Comparison of ENCODE assay signal across 29 cellular contexts in genomic region chr2:48845719-48846118, GRCh38.
"Had no signal": no experiment of that assay in that cellular context is flagged by ENCODE, and none has a peak within 500 bp of the region (broad histone marks: within the 10 kb centered on the region; RNA-seq: fewer than 3 reads in every experiment).

No MANE protein-coding gene starts in this region.

- H3K4me1 Mint-ChIP-seq: activated CD4-positive, alpha-beta T cell treated with anti-CD3 and anti-CD28 coated beads for 36 hours; activated CD4-positive, alpha-beta T cell treated with anti-CD3 and anti-CD28 coated beads, Interleukin-2, amount 10 ng/mL, durations not matched to agents 24 days and 14 days; activated CD8-positive, alpha-beta memory T cell treated with anti-CD3 and anti-CD28 coated beads, Interleukin-2, amount 10 ng/mL, durations not matched to agents 7 days and 5 days; activated naive CD4-positive, alpha-beta T cell treated with anti-CD3 and anti-CD28 coated beads, Interleukin-2, amount 50 U/mL, for 24 hours; activated naive CD8-positive, alpha-beta T cell treated with anti-CD3 and anti-CD28 coated beads for 36 hours; activated naive CD8-positive, alpha-beta T cell treated with anti-CD3 and anti-CD28 coated beads, Interleukin-2, amount 50 U/mL, for 24 hours had no signal

- H3K27ac ChIP-seq: adrenal gland, body of pancreas, cardiac muscle cell, colonic mucosa, gastroesophageal sphincter had no signal

- H3K9me3 ChIP-seq: adrenal gland, body of pancreas, colonic mucosa, gastroesophageal sphincter had no signal

- H3K4me3 Mint-ChIP-seq: activated CD4-positive, alpha-beta memory T cell treated with anti-CD3 and anti-CD28 coated beads for 36 hours; activated CD4-positive, alpha-beta T cell treated with anti-CD3 and anti-CD28 coated beads for 36 hours; activated CD4-positive, alpha-beta T cell treated with anti-CD3 and anti-CD28 coated beads, Interleukin-2, amount 10 ng/mL, durations not matched to agents 24 days and 14 days; activated CD8-positive, alpha-beta memory T cell treated with anti-CD3 and anti-CD28 coated beads, Interleukin-2, amount 10 ng/mL, durations not matched to agents 7 days and 5 days; activated CD8-positive, alpha-beta T cell treated with anti-CD3 and anti-CD28 coated beads, Interleukin-2, amount 10 ng/mL, durations not matched to agents 7 days and 5 days; activated naive CD4-positive, alpha-beta T cell treated with anti-CD3 and anti-CD28 coated beads for 36 hours; activated naive CD4-positive, alpha-beta T cell treated with anti-CD3 and anti-CD28 coated beads, Interleukin-2, amount 50 U/mL, for 24 hours; activated naive CD8-positive, alpha-beta T cell treated with anti-CD3 and anti-CD28 coated beads for 36 hours; activated naive CD8-positive, alpha-beta T cell treated with anti-CD3 and anti-CD28 coated beads, Interleukin-2, amount 50 U/mL, for 24 hours; activated T-helper 1 cell treated with anti-CD3 and anti-CD28 coated beads, Interleukin-12 subunit alpha, Interleukin-12 subunit beta, Interleukin-2, Interleukin-4 antibody, amounts not matched to agents 30 ng/mL and 10 ng/mL and 1 ng/mL, durations not matched to agents 14 hours and 24 hours and 36 hours had no signal

- H3K4me1 ChIP-seq: adrenal gland, body of pancreas, colonic mucosa, gastroesophageal sphincter had no signal

- H3K36me3 ChIP-seq: adrenal gland, cardiac muscle cell, colonic mucosa, gastroesophageal sphincter had no signal

- ATAC-seq: activated CD4-positive, alpha-beta T cell treated with anti-CD3 and anti-CD28 coated beads for 36 hours; activated CD8-positive, alpha-beta memory T cell treated with anti-CD3 and anti-CD28 coated beads, Interleukin-2, amount 10 ng/mL, durations not matched to agents 7 days and 5 days; activated CD8-positive, alpha-beta T cell treated with anti-CD3 and anti-CD28 coated beads, Interleukin-2, amount 10 ng/mL, durations not matched to agents 7 days and 5 days; activated naive CD8-positive, alpha-beta T cell treated with anti-CD3 and anti-CD28 coated beads, Interleukin-2, amount 50 U/mL, for 24 hours; body of pancreas; esophagus mucosa; gastroesophageal sphincter had no signal

- H3K27ac Mint-ChIP-seq: activated CD4-positive, alpha-beta memory T cell treated with anti-CD3 and anti-CD28 coated beads for 36 hours; activated CD4-positive, alpha-beta T cell treated with anti-CD3 and anti-CD28 coated beads for 36 hours; activated CD4-positive, alpha-beta T cell treated with anti-CD3 and anti-CD28 coated beads, Interleukin-2, amount 10 ng/mL, durations not matched to agents 24 days and 14 days; activated CD8-positive, alpha-beta memory T cell treated with anti-CD3 and anti-CD28 coated beads, Interleukin-2, amount 10 ng/mL, durations not matched to agents 7 days and 5 days; activated CD8-positive, alpha-beta T cell treated with anti-CD3 and anti-CD28 coated beads, Interleukin-2, amount 10 ng/mL, durations not matched to agents 7 days and 5 days; activated naive CD4-positive, alpha-beta T cell treated with anti-CD3 and anti-CD28 coated beads for 36 hours; activated naive CD4-positive, alpha-beta T cell treated with anti-CD3 and anti-CD28 coated beads, Interleukin-2, amount 50 U/mL, for 24 hours; activated naive CD8-positive, alpha-beta T cell treated with anti-CD3 and anti-CD28 coated beads for 36 hours; activated naive CD8-positive, alpha-beta T cell treated with anti-CD3 and anti-CD28 coated beads, Interleukin-2, amount 50 U/mL, for 24 hours; activated T-helper 1 cell treated with anti-CD3 and anti-CD28 coated beads, Interleukin-12 subunit alpha, Interleukin-12 subunit beta, Interleukin-2, Interleukin-4 antibody, amounts not matched to agents 30 ng/mL and 10 ng/mL and 1 ng/mL, durations not matched to agents 14 hours and 24 hours and 36 hours; activated T-helper 2 cell treated with anti-CD3 and anti-CD28 coated beads, Interferon-gamma antibody, Interleukin-2, Interleukin-4, amounts not matched to agents 10 μg/mL and 5 μg/mL and 100 μg/mL, durations not matched to agents 14 hours and 24 hours and 36 hours had no signal

- H3K27me3 ChIP-seq: adrenal gland, body of pancreas, cardiac muscle cell, colonic mucosa, gastroesophageal sphincter had no signal

- H3K9me3 Mint-ChIP-seq: activated CD4-positive, alpha-beta memory T cell treated with anti-CD3 and anti-CD28 coated beads for 36 hours; activated CD4-positive, alpha-beta T cell treated with anti-CD3 and anti-CD28 coated beads, Interleukin-2, amount 10 ng/mL, durations not matched to agents 24 days and 14 days; activated naive CD4-positive, alpha-beta T cell treated with anti-CD3 and anti-CD28 coated beads for 36 hours; activated naive CD8-positive, alpha-beta T cell treated with anti-CD3 and anti-CD28 coated beads for 36 hours; activated naive CD8-positive, alpha-beta T cell treated with anti-CD3 and anti-CD28 coated beads, Interleukin-2, amount 50 U/mL, for 24 hours; activated T-helper 2 cell treated with anti-CD3 and anti-CD28 coated beads, Interferon-gamma antibody, Interleukin-2, Interleukin-4, amounts not matched to agents 10 μg/mL and 5 μg/mL and 100 μg/mL, durations not matched to agents 14 hours and 24 hours and 36 hours had no signal

- H3K27me3 Mint-ChIP-seq: activated CD4-positive, alpha-beta T cell treated with anti-CD3 and anti-CD28 coated beads, Interleukin-2, amount 10 ng/mL, durations not matched to agents 24 days and 14 days; activated CD8-positive, alpha-beta memory T cell treated with anti-CD3 and anti-CD28 coated beads, Interleukin-2, amount 10 ng/mL, durations not matched to agents 7 days and 5 days had no signal

- H3K4me3 ChIP-seq: adrenal gland, body of pancreas, cardiac muscle cell, colonic mucosa, gastroesophageal sphincter had no signal

- H3K36me3 Mint-ChIP-seq: activated CD4-positive, alpha-beta memory T cell treated with anti-CD3 and anti-CD28 coated beads for 36 hours; activated CD8-positive, alpha-beta memory T cell treated with anti-CD3 and anti-CD28 coated beads, Interleukin-2, amount 10 ng/mL, durations not matched to agents 7 days and 5 days; activated naive CD4-positive, alpha-beta T cell treated with anti-CD3 and anti-CD28 coated beads, Interleukin-2, amount 50 U/mL, for 24 hours; activated naive CD8-positive, alpha-beta T cell treated with anti-CD3 and anti-CD28 coated beads for 36 hours had no signal

- DNase-seq: activated CD4-positive, alpha-beta memory T cell treated with anti-CD3 and anti-CD28 coated beads for 36 hours; activated CD4-positive, alpha-beta T cell treated with anti-CD3 and anti-CD28 coated beads for 36 hours; activated CD4-positive, alpha-beta T cell treated with anti-CD3 and anti-CD28 coated beads, Interleukin-2, amount 10 ng/mL, durations not matched to agents 24 days and 14 days; activated CD4-positive, CD25-positive, alpha-beta regulatory T cell; activated CD4-positive, CD25-positive, alpha-beta regulatory T cell treated with anti-CD3 and anti-CD28 coated beads, Interleukin-2, amount 50 U/mL, for 72 hours; activated CD8-positive, alpha-beta memory T cell treated with anti-CD3 and anti-CD28 coated beads, Interleukin-2, amount 10 ng/mL, durations not matched to agents 7 days and 5 days; activated CD8-positive, alpha-beta memory T cell treated with anti-CD3 and anti-CD28 coated beads, Interleukin-2, amount 50 U/mL, for 4 hours; activated CD8-positive, alpha-beta T cell treated with anti-CD3 and anti-CD28 coated beads, Interleukin-2, amount 10 ng/mL, durations not matched to agents 7 days and 5 days; activated effector memory CD4-positive, alpha-beta T cell treated with anti-CD3 and anti-CD28 coated beads, Interleukin-2, amount 50 U/mL, for 16 hours; activated naive CD4-positive, alpha-beta T cell treated with anti-CD3 and anti-CD28 coated beads for 36 hours; activated naive CD8-positive, alpha-beta T cell treated with anti-CD3 and anti-CD28 coated beads for 36 hours; activated naive CD8-positive, alpha-beta T cell treated with anti-CD3 and anti-CD28 coated beads, Interleukin-2, amount 50 U/mL, for 24 hours; activated T-cell treated with anti-CD3 and anti-CD28 coated beads, Interleukin-2, amount 50 U/mL, for 1 hour; activated T-cell treated with anti-CD3 and anti-CD28 coated beads, Interleukin-2, amount 50 U/mL, for 48 hours; adrenal gland; aorta; body of pancreas; central memory CD4-positive, alpha-beta T cell; cerebellar nuclear complex; colonic mucosa; effector CD8-positive, alpha-beta T cell; foreskin melanocyte; T-helper 2 cell had no signal
